ENCODE assay signal across 1 cellular context in genomic region chr9:127197186-127197860, GRCh38.
TF ChIP-seq lines count a peak whose summit lies in the region.

No MANE protein-coding gene starts in this region.

TF ChIP-seq in HepG2, 621 proteins besides CTCF, POLR2A, EP300 and RAD21 (continued from another document):
- TF ChIP-seq POGK (CRISPR knock-in tag; conservative IDR thresholded peaks at IDR 0.05) (no peak), TEF (CRISPR knock-in tag; IDR thresholded peaks at IDR 0.05) (peak; percentile 70; the same call in 1 of the 2 replicates), STAG1 (CRISPR knock-in tag; IDR thresholded peaks at IDR 0.05) (peak; percentile 24; the same call in 1 of the 2 replicates), MAFF (IDR thresholded peaks at IDR 0.05; ENCODE audit: low read depth, low read length) (no peak), ZNF687 (CRISPR knock-in tag; IDR thresholded peaks at IDR 0.05) (peak; percentile 25; the same call in 1 of the 2 replicates), RXRB (CRISPR knock-in tag; IDR thresholded peaks at IDR 0.05; ENCODE audit: borderline replicate concordance) (peak; percentile 93), ARID5B (CRISPR knock-in tag; IDR thresholded peaks at IDR 0.05) (peak; percentile 39), ZNF572 (CRISPR knock-in tag; IDR thresholded peaks at IDR 0.05) (0 out of 2 replicates have a peak, but pooled peaks have one; percentile 36), ZBTB2 (CRISPR knock-in tag; IDR thresholded peaks at IDR 0.05; ENCODE audit: low read depth) (no peak), NR0B2 (CRISPR knock-in tag; IDR thresholded peaks at IDR 0.05) (no peak), HMGXB4 (CRISPR knock-in tag; IDR thresholded peaks at IDR 0.05; ENCODE audit: borderline replicate concordance in 1 of 2, low read depth in 1 of 2) (peak in 1 of 2 experiments; percentile 19; a peak in 1 of 4 replicates), ZNF235 (CRISPR knock-in tag; IDR thresholded peaks at IDR 0.05; ENCODE audit: borderline replicate concordance) (no peak), CSRNP1 (CRISPR knock-in tag; IDR thresholded peaks at IDR 0.05) (no peak), DNMT3B (CRISPR knock-in tag; conservative IDR thresholded peaks at IDR 0.05) (no peak), KDM1A (CRISPR knock-in tag; IDR thresholded peaks at IDR 0.05) (no peak), ZSCAN5A (CRISPR knock-in tag; IDR thresholded peaks at IDR 0.05; ENCODE audit: borderline replicate concordance) (no peak)
